In the genomic region with DNA sequence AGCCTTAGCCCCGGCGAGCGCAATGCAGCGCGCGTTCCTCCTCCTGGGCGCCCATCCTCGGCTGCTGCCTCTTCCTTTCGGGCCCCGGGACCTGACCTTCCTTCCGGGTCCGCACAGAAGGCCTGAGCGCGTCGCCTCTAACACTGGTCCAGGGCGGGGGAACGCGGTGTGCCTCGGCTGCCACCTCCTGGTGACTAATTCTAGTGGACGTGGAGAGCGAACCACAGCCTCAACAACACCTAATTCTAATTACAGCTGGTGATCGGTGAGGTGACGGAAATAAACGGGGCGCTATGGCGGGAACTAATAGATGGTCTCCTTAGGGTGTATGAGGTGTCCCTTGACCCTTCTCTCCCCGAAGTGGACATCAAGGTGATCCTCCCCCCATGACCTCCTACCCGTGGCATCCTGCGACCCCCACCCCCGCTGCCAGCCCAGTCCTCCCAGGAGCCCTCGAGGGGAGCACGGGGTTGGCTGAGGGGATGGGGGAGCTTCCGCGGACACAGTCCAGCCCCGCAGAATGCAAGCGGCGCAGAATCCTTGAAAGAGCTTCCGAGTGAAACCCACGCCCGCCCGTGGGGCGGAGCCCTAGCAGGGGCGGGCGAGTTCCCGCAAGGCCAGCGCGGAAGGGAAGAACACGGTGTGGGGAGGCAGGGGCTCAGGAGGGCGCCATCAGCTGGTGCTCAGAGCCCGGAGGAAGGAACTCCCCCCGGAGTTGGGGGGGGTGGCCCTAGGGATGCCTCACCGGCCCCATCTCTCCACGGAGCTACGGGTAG, we compare ENCODE assay signal across 8 cellular contexts. TPM values are rescaled to one million over a fixed set of nuclear protein-coding genes. Genes with fewer than 3 reads are reported as not detected.
DNase-seq lines count a peak whose midpoint lies in the region; ATAC-seq and TF ChIP-seq lines count a peak whose summit lies in the region.

No MANE protein-coding gene starts in this region.

- DNase-seq in CD1c-positive myeloid dendritic cell (ENCODE audit: extremely low spot score) (peak; percentile 87), NCI-H524 treated with DMSO at 0.1 percent for 48 hours (lab: John Stamatoyannopoulos, UW) (peak; percentile 32), endodermal cell (peak; percentile 97), memory B cell (ENCODE audit: low spot score in 2 of 2) (peak; percentile 52 to 58)
- DNase-seq in activated CD4-positive, alpha-beta T cell treated with anti-CD3 and anti-CD28 coated beads, Interleukin-2, amount 50 U/mL, for 48 hours, result peak; percentile 72 to 80
- DNase-seq in stimulated activated CD8-positive, alpha-beta memory T cell treated with anti-CD3 and anti-CD28 coated beads, Interleukin-12 subunit alpha, Interleukin-12 subunit beta, amount 100 ng/mL, for 1 hour (ENCODE audit: low read depth), result peak; percentile 20

- H3K4me1 Mint-ChIP-seq in endodermal cell (no peaks in the 10 kb centered on the region), memory B cell (peaks cover 2% of the 10 kb centered on the region)

- peak; percentile 39 for TF ChIP-seq POLR2A in GM19193 (IDR thresholded peaks at IDR 0.05; ENCODE audit: extremely low read depth, insufficient read depth, insufficient read length)

- no peak overlapping the region for H3K27ac Mint-ChIP-seq in endodermal cell
- H3K27ac Mint-ChIP-seq in memory B cell, result no peak overlapping the region

- peaks cover 20% of the 10 kb centered on the region for H3K27me3 Mint-ChIP-seq in endodermal cell (ENCODE audit: insufficient read depth)
- H3K27me3 Mint-ChIP-seq in memory B cell, result peaks cover 3% of the 10 kb centered on the region

- no peak overlapping the region for H3K27ac ChIP-seq in endodermal cell (ENCODE audit: low read depth, low read length)

- no peaks in the 10 kb centered on the region for H3K36me3 ChIP-seq in endodermal cell (ENCODE audit: control insufficient read depth, insufficient read depth, low read length)

- H3K4me3 ChIP-seq in endodermal cell (ENCODE audit: low read length), result peak overlapping the region; percentile 82

- peak; percentile 86 for TF ChIP-seq CTCF in endodermal cell (conservative IDR thresholded peaks at IDR 0.05)

- H3K27me3 ChIP-seq in endodermal cell (ENCODE audit: control insufficient read depth, insufficient read depth, low read length, poor library complexity, severe bottlenecking), result peaks cover 47% of the 10 kb centered on the region

- ATAC-seq in HG03196 (IDR thresholded peaks at IDR 0.05; ENCODE audit: unreplicated experiment), result peak; percentile 98
- peak; percentile 93 for ATAC-seq in memory B cell (ENCODE audit: low read depth)

- WGBS in endodermal cell (ENCODE audit: insufficient coverage in 1 of 2, insufficient read length in 1 of 2), 2 experiments, result 8 to 21% methylated on average over 8 to 53 of the region's 54 CpGs

- H3K9me3 Mint-ChIP-seq in endodermal cell (no peaks in the 10 kb centered on the region), memory B cell (no peaks in the 10 kb centered on the region)

- H3K9ac ChIP-seq in endodermal cell (ENCODE audit: extremely low read depth, low read length, poor library complexity, severe bottlenecking), result no peak overlapping the region

- H3K9me3 ChIP-seq in endodermal cell (ENCODE audit: control insufficient read depth, low read length), result no peaks in the 10 kb centered on the region

- no peaks in the 10 kb centered on the region for H3K4me1 ChIP-seq in endodermal cell (ENCODE audit: control insufficient read depth, insufficient read depth, low read length)

- no peaks in the 10 kb centered on the region for H3K36me3 Mint-ChIP-seq in endodermal cell (ENCODE audit: low read depth)
- no peaks in the 10 kb centered on the region for H3K36me3 Mint-ChIP-seq in memory B cell

- H3K4me3 Mint-ChIP-seq in endodermal cell (no peak overlapping the region), memory B cell (no peak overlapping the region)

RNA-seq across cellular contexts. Expression of a gene that starts 12.8 kb away (rescaled TPM):
- total RNA-seq in endodermal cell, result 1 to 10 TPM in 1 of 2 donors, under 1 TPM in 1; 0.70 to 5.5 TPM
- 4.9 TPM for polyA plus RNA-seq in endodermal cell (2013, experiment 1 of 2)
- 0.83 TPM for polyA plus RNA-seq in endodermal cell (2013, experiment 2 of 2)

RNA-seq across cellular contexts. Expression of a gene that starts 28.6 kb away (rescaled TPM):
- not detected for total RNA-seq in endodermal cell
- not detected for polyA plus RNA-seq in endodermal cell (2013, experiment 1 of 2)
- not detected for polyA plus RNA-seq in endodermal cell (2013, experiment 2 of 2)

RNA-seq across cellular contexts. Expression of a gene that starts 33.5 kb away (rescaled TPM):
- under 1 TPM; 0.13 to 0.86 TPM for total RNA-seq in endodermal cell
- polyA plus RNA-seq in endodermal cell (2013, experiment 1 of 2), result 1.4 TPM
- 1.7 TPM for polyA plus RNA-seq in endodermal cell (2013, experiment 2 of 2)

RNA-seq across cellular contexts. Expression of a gene that starts 48.8 kb away (rescaled TPM):
- not detected for total RNA-seq in endodermal cell
- polyA plus RNA-seq in endodermal cell (2013, experiment 1 of 2), result 0.11 TPM
- not detected for polyA plus RNA-seq in endodermal cell (2013, experiment 2 of 2)

Comparison
In these comparisons a context has a peak if more than half of its experiments do, and no peak if none do; other contexts are left out.
1. DNase-seq: peak in every context shown above with its lines; median percentile 97 in endodermal cell; 87 in CD1c-positive myeloid dendritic cell; 76 in activated CD4-positive, alpha-beta T cell treated with anti-CD3 and anti-CD28 coated beads, Interleukin-2, amount 50 U/mL, for 48 hours; 55 in memory B cell; 32 in NCI-H524 treated with DMSO at 0.1 percent for 48 hours; 20 in stimulated activated CD8-positive, alpha-beta memory T cell treated with anti-CD3 and anti-CD28 coated beads, Interleukin-12 subunit alpha, Interleukin-12 subunit beta, amount 100 ng/mL, for 1 hour.